8 cellular contexts compared by ENCODE assay signal in the genomic region with DNA sequence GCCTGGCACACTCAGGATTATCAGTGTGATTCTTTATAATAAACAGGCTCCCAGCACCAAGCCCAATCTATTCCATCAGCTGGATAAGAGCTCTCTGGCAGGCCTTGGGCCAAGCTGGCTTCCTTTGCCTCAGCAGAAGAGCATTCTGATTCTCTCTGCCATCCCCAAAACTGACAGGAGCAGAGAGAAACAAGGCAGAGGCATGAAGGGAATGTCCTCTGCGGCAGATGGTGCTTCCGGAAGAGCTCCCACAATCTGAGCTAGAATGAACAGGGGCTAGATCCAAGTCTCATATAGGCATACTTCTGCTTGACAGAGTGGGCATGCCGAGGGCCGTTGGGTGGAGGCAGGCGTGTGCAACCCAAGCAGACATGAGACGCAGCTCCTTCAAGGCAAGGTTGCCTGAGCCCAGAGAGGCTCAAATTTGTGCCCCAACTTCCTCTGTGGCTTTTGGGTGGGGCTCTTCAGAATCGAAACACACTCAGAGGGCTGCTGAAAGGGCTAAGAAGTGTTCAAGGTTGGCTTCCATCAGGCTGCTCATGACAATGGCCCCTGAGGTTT. TPM values are rescaled to one million over a fixed set of nuclear protein-coding genes. Genes with fewer than 3 reads are reported as not detected.
DNase-seq lines count a peak whose midpoint lies in the region; ATAC-seq and TF ChIP-seq lines count a peak whose summit lies in the region.

No MANE protein-coding gene starts in this region.

- intact Hi-C loops in lower leg skin (cut with DNase I; ENCODE audit: low total_unique reads): no loop called here

- no peak for TF ChIP-seq POLR2A in lower leg skin (IDR thresholded peaks at IDR 0.05)

- no peak overlapping the region for H3K27ac Mint-ChIP-seq in endothelial cell (ENCODE audit: unreplicated experiment)
- peak overlapping the region; percentile 85 for H3K27ac Mint-ChIP-seq in stimulated activated naive CD8-positive, alpha-beta T cell treated with anti-CD3 and anti-CD28 coated beads, Interleukin-15, Interleukin-2, amounts not matched to agents 100 ng/mL and 50 ng/mL, for 24 hours

- H3K9me3 Mint-ChIP-seq in endothelial cell (ENCODE audit: unreplicated experiment): no peaks in the 10 kb centered on the region
- no peaks in the 10 kb centered on the region for H3K9me3 Mint-ChIP-seq in stimulated activated naive CD8-positive, alpha-beta T cell treated with anti-CD3 and anti-CD28 coated beads, Interleukin-15, Interleukin-2, amounts not matched to agents 100 ng/mL and 50 ng/mL, for 24 hours

- H3K36me3 Mint-ChIP-seq in endothelial cell (ENCODE audit: low read depth, unreplicated experiment): peaks cover 42% of the 10 kb centered on the region
- H3K36me3 Mint-ChIP-seq in stimulated activated naive CD8-positive, alpha-beta T cell treated with anti-CD3 and anti-CD28 coated beads, Interleukin-15, Interleukin-2, amounts not matched to agents 100 ng/mL and 50 ng/mL, for 24 hours (ENCODE audit: low read depth): peaks cover 33% of the 10 kb centered on the region

- peak; percentile 40 for ATAC-seq in HG03097 (IDR thresholded peaks at IDR 0.05; ENCODE audit: low FRiP score, unreplicated experiment)

- peaks cover 47% of the 10 kb centered on the region for H3K4me1 Mint-ChIP-seq in endothelial cell (ENCODE audit: unreplicated experiment)
- peaks cover 79% of the 10 kb centered on the region for H3K4me1 Mint-ChIP-seq in stimulated activated naive CD8-positive, alpha-beta T cell treated with anti-CD3 and anti-CD28 coated beads, Interleukin-15, Interleukin-2, amounts not matched to agents 100 ng/mL and 50 ng/mL, for 24 hours (ENCODE audit: low read depth)

- peaks cover 11% of the 10 kb centered on the region for H3K27me3 Mint-ChIP-seq in endothelial cell (ENCODE audit: unreplicated experiment)
- no peaks in the 10 kb centered on the region for H3K27me3 Mint-ChIP-seq in stimulated activated naive CD8-positive, alpha-beta T cell treated with anti-CD3 and anti-CD28 coated beads, Interleukin-15, Interleukin-2, amounts not matched to agents 100 ng/mL and 50 ng/mL, for 24 hours

- peak overlapping the region; percentile 23 for H3K4me3 Mint-ChIP-seq in endothelial cell (ENCODE audit: unreplicated experiment)
- peak overlapping the region; percentile 70 for H3K4me3 Mint-ChIP-seq in stimulated activated naive CD8-positive, alpha-beta T cell treated with anti-CD3 and anti-CD28 coated beads, Interleukin-15, Interleukin-2, amounts not matched to agents 100 ng/mL and 50 ng/mL, for 24 hours

- peak; percentile 41 for DNase-seq in activated T-cell treated with anti-CD3 and anti-CD28 coated beads for 1 hour (ENCODE audit: low read depth)
- no peak for DNase-seq in activated T-cell treated with anti-CD3 and anti-CD28 coated beads for 4 hours
- peak; percentile 23 for DNase-seq in UCSD-AML1 (lab: John Stamatoyannopoulos, UW; ENCODE audit: unreplicated experiment)
- DNase-seq in endothelial cell (ENCODE audit: low spot score): no peak
- DNase-seq in lower leg skin (ENCODE audit: low spot score in 2 of 2): no peak
- DNase-seq in DMS53 (lab: John Stamatoyannopoulos, UW): no peak

- TF ChIP-seq CTCF in endothelial cell (IDR thresholded peaks at IDR 0.05; ENCODE audit: unreplicated experiment) (no peak), lower leg skin (IDR thresholded peaks at IDR 0.05) (no peak)

- no peak overlapping the region for H3K4me3 ChIP-seq in lower leg skin (ENCODE audit: low read depth, poor library complexity, severe bottlenecking)

- 50 to 72% methylated on average over 7 of the region's 7 CpGs for WGBS in lower leg skin, 2 donors

RNA-seq across cellular contexts. Expression of a gene that starts 4.0 kb away (rescaled TPM):
- total RNA-seq in endothelial cell (ENCODE audit: unreplicated experiment) (184 TPM), lower leg skin (10 to 100 TPM; 33.7 to 73.3 (median 47.2) TPM)

RNA-seq across cellular contexts. Expression of a gene that starts 50.9 kb away (rescaled TPM):
- 0.13 TPM for total RNA-seq in endothelial cell (ENCODE audit: unreplicated experiment)
- total RNA-seq in lower leg skin: 1 to 10 TPM in 1 of 4 donors, under 1 TPM in 3; 0.27 to 2.4 (median 0.34) TPM

Comparison
In these comparisons a context has a peak if more than half of its experiments do, and no peak if none do; other contexts are left out.
1. DNase-seq: peak in activated T-cell treated with anti-CD3 and anti-CD28 coated beads for 1 hour (single experiment) and UCSD-AML1 (single experiment); none in activated T-cell treated with anti-CD3 and anti-CD28 coated beads for 4 hours (single experiment), endothelial cell (single experiment), lower leg skin (0 of 2) and DMS53 (single experiment).